In genomic region chr2:68404901-68405799, GRCh38 we compare ENCODE assay signal across 2 cellular contexts.
TF ChIP-seq lines count a peak whose summit lies in the region.

No MANE protein-coding gene starts in this region.

TF ChIP-seq in H1, 55 proteins besides CTCF, POLR2A, EP300 and RAD21 (continues in another document):
- TF ChIP-seq SIX5 (IDR thresholded peaks at IDR 0.05; ENCODE audit: low read depth, low read length) (no peak), TAF7 (optimal IDR thresholded peaks at IDR 0.05; ENCODE audit: borderline replicate concordance, low read depth, low read length) (no peak), MAFK (IDR thresholded peaks at IDR 0.05; ENCODE audit: low read depth, low read length) (no peak), MAX (IDR thresholded peaks at IDR 0.05) (no peak), SIN3A (conservative IDR thresholded peaks at IDR 0.05 in 1 of 2, IDR thresholded peaks at IDR 0.05 in 1 of 2; ENCODE audit: low read depth in 1 of 2, low read length in 2 of 2) (no peak), USF2 (IDR thresholded peaks at IDR 0.05; ENCODE audit: low read length) (no peak), RXRA (IDR thresholded peaks at IDR 0.05; ENCODE audit: insufficient read depth, low read depth, low read length) (no peak), KDM5A (IDR thresholded peaks at IDR 0.05; ENCODE audit: low read length) (no peak), NANOG (IDR thresholded peaks at IDR 0.05; ENCODE audit: insufficient read depth, low read depth, low read length, poor library complexity, severe bottlenecking) (no peak), E2F6 (IDR thresholded peaks at IDR 0.05) (no peak), CBX8 (IDR thresholded peaks at IDR 0.05; ENCODE audit: borderline replicate concordance, low read depth, low read length) (no peak), CHD2 (IDR thresholded peaks at IDR 0.05; ENCODE audit: low read length) (no peak), HDAC6 (IDR thresholded peaks at IDR 0.05; ENCODE audit: low read depth, low read length) (no peak), BRCA1 (IDR thresholded peaks at IDR 0.05; ENCODE audit: low read depth, low read length) (no peak), CHD7 (IDR thresholded peaks at IDR 0.05; ENCODE audit: insufficient replicate concordance, low read length) (no peak)

TF ChIP-seq in WTC11, 78 proteins besides CTCF, POLR2A, EP300 and RAD21:
- TF ChIP-seq E2F1 (CRISPR knock-in tag; IDR thresholded peaks at IDR 0.05), result no peak
- TF ChIP-seq PRRX2 (CRISPR knock-in tag; IDR thresholded peaks at IDR 0.05), result no peak
- TF ChIP-seq ZNF423 (CRISPR knock-in tag; IDR thresholded peaks at IDR 0.05), result no peak
- no peak for TF ChIP-seq AR (CRISPR knock-in tag; IDR thresholded peaks at IDR 0.05)
- TF ChIP-seq KAT7 (CRISPR knock-in tag; IDR thresholded peaks at IDR 0.05; ENCODE audit: borderline replicate concordance), result no peak
- TF ChIP-seq TEAD1 (CRISPR knock-in tag; IDR thresholded peaks at IDR 0.05), result no peak
- no peak for TF ChIP-seq ATF6 (CRISPR knock-in tag; IDR thresholded peaks at IDR 0.05)
